ENCODE assay signal across 10 cellular contexts in genomic region chr15:90560229-90560771, GRCh38. TPM values are rescaled to one million over a fixed set of nuclear protein-coding genes. Genes with fewer than 3 reads are reported as not detected.
A peak's percentile ranks its signal among the peaks of the same experiment; 100 is the strongest.
DNase-seq lines count a peak whose midpoint lies in the region; ATAC-seq and TF ChIP-seq lines count a peak whose summit lies in the region.
"Had no signal": no experiment of that assay in that cellular context is flagged by ENCODE, and none has a peak within 500 bp of the region (broad histone marks: within the 10 kb centered on the region; RNA-seq: fewer than 3 reads in every experiment).

No MANE protein-coding gene starts in this region.

- H3K27me3 ChIP-seq in heart left ventricle (no peaks in the 10 kb centered on the region), gastrocnemius medialis (no peaks in the 10 kb centered on the region)

- no peak overlapping the region for H3K4me3 Mint-ChIP-seq in activated naive CD8-positive, alpha-beta T cell treated with anti-CD3 and anti-CD28 coated beads, Interleukin-2, amount 10 ng/mL, durations not matched to agents 7 days and 5 days
- H3K4me3 Mint-ChIP-seq: T-helper 1 cell treated with Interleukin-12 subunit alpha and Interleukin-12 subunit beta and Interleukin-4 antibody, amounts not matched to agents 30 μg/mL and 1 μg/mL, for 36 hours had no signal

- in situ Hi-C loops in gastrocnemius medialis (cut with MboI; ENCODE audit: low sequenced_read_pairs in 4 of 4): no loop called here

- no peak for TF ChIP-seq POLR2A in heart left ventricle (IDR thresholded peaks at IDR 0.05)
- no peak for TF ChIP-seq POLR2A in gastrocnemius medialis (IDR thresholded peaks at IDR 0.05)

- no peaks in the 10 kb centered on the region for H3K36me3 ChIP-seq in heart left ventricle
- H3K36me3 ChIP-seq in gastrocnemius medialis: no peaks in the 10 kb centered on the region

- H3K27ac ChIP-seq in heart left ventricle (peak overlapping the region; percentile 24 to 91 (median 84)), gastrocnemius medialis (peak overlapping the region; percentile 44 to 77 (median 62))

- H3K9me3 Mint-ChIP-seq in activated naive CD8-positive, alpha-beta T cell treated with anti-CD3 and anti-CD28 coated beads, Interleukin-2, amount 10 ng/mL, durations not matched to agents 7 days and 5 days: no peaks in the 10 kb centered on the region
- H3K9me3 Mint-ChIP-seq: T-helper 1 cell treated with Interleukin-12 subunit alpha and Interleukin-12 subunit beta and Interleukin-4 antibody, amounts not matched to agents 30 μg/mL and 1 μg/mL, for 36 hours had no signal

- no peak for ATAC-seq in activated naive CD8-positive, alpha-beta T cell treated with anti-CD3 and anti-CD28 coated beads, Interleukin-2, amount 10 ng/mL, durations not matched to agents 7 days and 5 days (ENCODE audit: low read depth)
- ATAC-seq in heart left ventricle: peak; percentile 49 to 78 (median 70)
- peak; percentile 53 to 65 for ATAC-seq in gastrocnemius medialis
- ATAC-seq in GM21723 (IDR thresholded peaks at IDR 0.05; ENCODE audit: unreplicated experiment): no peak
- no peak for ATAC-seq in GM18909 (IDR thresholded peaks at IDR 0.05; ENCODE audit: poor library complexity, unreplicated experiment)
- ATAC-seq: GM12878 had no signal

- intact Hi-C loops in heart left ventricle (cut with DNase I) (loop anchor here in 2 of 10 donors (2.0 to 5.0 kb wide), 3 partner anchors 29 to 37 kb away; partner anchors contain the start of gene CRTC3 (in 1 of the 2)), gastrocnemius medialis (cut with DNase I; ENCODE audit: low total_unique reads) (no loop called here)

- 1 to 11% (median 6%) methylated on average over 4 to 7 of the region's 7 CpGs for WGBS in heart left ventricle, 4 donors

- peaks cover 8 to 93% (median 82%) of the 10 kb centered on the region in 12 donors for H3K4me1 ChIP-seq in heart left ventricle
- H3K4me1 ChIP-seq in gastrocnemius medialis: peaks cover 43 to 74% of the 10 kb centered on the region in 2 donors

- DNase-seq in EH (ENCODE audit: low read depth) (peak; percentile 99), heart left ventricle (peak in 4 of 5 donors; percentile 68 to 84 (median 78)), gastrocnemius medialis (peak; percentile 49 to 71)
- DNase-seq in activated naive CD8-positive, alpha-beta T cell treated with anti-CD3 and anti-CD28 coated beads, Interleukin-2, amount 10 ng/mL, durations not matched to agents 7 days and 5 days: no peak
- no peak for DNase-seq in activated effector memory CD4-positive, alpha-beta T cell treated with anti-CD3 and anti-CD28 coated beads, Interleukin-2, amount 50 U/mL, for 16 hours
- DNase-seq in activated CD4-positive, alpha-beta T cell treated with anti-CD3 and anti-CD28 coated beads, Interleukin-2, amount 50 U/mL, for 4 hours: no peak

- H3K36me3 Mint-ChIP-seq in activated naive CD8-positive, alpha-beta T cell treated with anti-CD3 and anti-CD28 coated beads, Interleukin-2, amount 10 ng/mL, durations not matched to agents 7 days and 5 days: peaks cover 26% of the 10 kb centered on the region

- H3K4me3 ChIP-seq in heart left ventricle (peak overlapping the region in 1 of 12 donors; percentile 15), gastrocnemius medialis (no peak overlapping the region)
- H3K4me3 ChIP-seq: GM12878 had no signal

- no peaks in the 10 kb centered on the region for H3K27me3 Mint-ChIP-seq in activated naive CD8-positive, alpha-beta T cell treated with anti-CD3 and anti-CD28 coated beads, Interleukin-2, amount 10 ng/mL, durations not matched to agents 7 days and 5 days

- peaks cover 79% of the 10 kb centered on the region for H3K4me1 Mint-ChIP-seq in activated naive CD8-positive, alpha-beta T cell treated with anti-CD3 and anti-CD28 coated beads, Interleukin-2, amount 10 ng/mL, durations not matched to agents 7 days and 5 days

- peak overlapping the region; percentile 87 for H3K27ac Mint-ChIP-seq in activated naive CD8-positive, alpha-beta T cell treated with anti-CD3 and anti-CD28 coated beads, Interleukin-2, amount 10 ng/mL, durations not matched to agents 7 days and 5 days

- TF ChIP-seq CTCF in heart left ventricle (IDR thresholded peaks at IDR 0.05) (no peak), gastrocnemius medialis (IDR thresholded peaks at IDR 0.05 in 4 of 5, conservative IDR thresholded peaks at IDR 0.05 in 1 of 5) (no peak)

- no peaks in the 10 kb centered on the region for H3K9me3 ChIP-seq in heart left ventricle
- no peaks in the 10 kb centered on the region for H3K9me3 ChIP-seq in gastrocnemius medialis

- POLR2A ChIA-PET in activated naive CD8-positive, alpha-beta T cell treated with anti-CD3 and anti-CD28 coated beads, Interleukin-2, amount 10 ng/mL, durations not matched to agents 7 days and 5 days (lab: Charles Lee): interaction anchor here (1.4 to 2.9 kb wide), 6 partner anchors 15 to 157 kb away, joined by 3 to 23 read pairs (median 7); partner anchors contain the start of genes BLM and CRTC3

RNA-seq across cellular contexts. Expression of gene CRTC3, which starts 30.6 kb away (rescaled TPM):
- total RNA-seq in activated naive CD8-positive, alpha-beta T cell treated with anti-CD3 and anti-CD28 coated beads, Interleukin-2, amount 10 ng/mL, durations not matched to agents 7 days and 5 days: 10 to 100 TPM; 70.5 to 74.1 TPM
- total RNA-seq in heart left ventricle: 10 to 100 TPM; 21.5 to 42.2 (median 26.8) TPM
- 10 to 100 TPM; 12.0 to 22.6 TPM for polyA plus RNA-seq in heart left ventricle
- total RNA-seq in gastrocnemius medialis: 10 to 100 TPM; 20.7 to 41.4 (median 30.5) TPM

Comparison
In these comparisons a context has a peak if more than half of its experiments do, and no peak if none do; other contexts are left out.
1. DNase-seq: peak in EH (single experiment), heart left ventricle (4 of 5) and gastrocnemius medialis (2 of 2); none in activated naive CD8-positive, alpha-beta T cell treated with anti-CD3 and anti-CD28 coated beads, Interleukin-2, amount 10 ng/mL, durations not matched to agents 7 days and 5 days (single experiment), activated effector memory CD4-positive, alpha-beta T cell treated with anti-CD3 and anti-CD28 coated beads, Interleukin-2, amount 50 U/mL, for 16 hours (single experiment) and activated CD4-positive, alpha-beta T cell treated with anti-CD3 and anti-CD28 coated beads, Interleukin-2, amount 50 U/mL, for 4 hours (0 of 2).
2. ATAC-seq: peak in heart left ventricle (4 of 4) and gastrocnemius medialis (2 of 2); none in activated naive CD8-positive, alpha-beta T cell treated with anti-CD3 and anti-CD28 coated beads, Interleukin-2, amount 10 ng/mL, durations not matched to agents 7 days and 5 days (single experiment), GM21723 (single experiment) and GM18909 (single experiment).